8 cellular contexts compared by ENCODE assay signal in the genomic region with DNA sequence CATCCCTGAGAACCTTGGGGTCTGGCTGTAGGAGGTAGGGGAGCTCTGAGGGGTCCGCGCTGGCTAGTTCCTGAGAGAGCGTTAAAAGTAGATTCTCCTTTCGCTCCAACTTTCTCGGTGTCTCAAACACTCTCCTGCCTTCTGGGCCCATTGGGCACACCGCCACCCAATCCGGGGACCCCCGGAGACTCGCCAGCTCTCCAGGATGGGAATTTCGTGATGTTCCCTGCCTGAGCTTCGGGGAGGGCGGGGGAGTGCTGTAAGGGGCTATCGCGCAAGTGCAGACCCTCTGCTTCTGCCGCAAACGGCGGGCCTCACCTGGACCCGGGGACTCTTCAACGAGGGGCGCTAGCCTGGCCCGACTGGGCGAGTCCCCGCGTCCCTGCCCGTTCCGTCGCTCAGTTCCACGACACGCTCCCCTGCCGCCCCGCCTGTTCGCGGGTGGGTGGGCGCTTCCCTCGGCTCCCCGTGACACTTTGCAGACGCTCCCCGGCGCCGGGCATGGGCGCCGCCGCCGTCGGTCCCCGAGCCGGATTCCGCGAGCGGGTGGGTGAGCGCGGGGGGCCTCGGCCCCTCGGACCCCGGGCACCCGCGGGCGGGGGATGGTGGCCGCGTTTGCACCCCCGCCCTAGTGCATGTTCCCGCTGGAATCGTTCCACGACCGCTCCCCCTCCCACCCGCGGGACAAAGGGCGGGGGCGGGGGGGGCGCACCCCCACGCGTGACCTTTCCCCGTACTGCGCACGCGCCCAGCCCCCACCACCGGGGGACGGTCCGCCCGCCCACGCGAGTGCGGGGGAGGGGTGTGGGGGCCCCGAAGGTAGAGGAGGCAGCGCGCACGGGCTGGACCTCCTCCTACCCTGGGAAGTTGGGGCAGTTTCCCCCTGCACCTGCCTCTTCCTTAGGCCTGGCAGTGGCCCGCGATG. TPM values are rescaled to one million over a fixed set of nuclear protein-coding genes. Genes with fewer than 3 reads are reported as not detected.
A peak's percentile ranks its signal among the peaks of the same experiment; 100 is the strongest.
DNase-seq lines count a peak whose midpoint lies in the region; ATAC-seq and TF ChIP-seq lines count a peak whose summit lies in the region.

A gene (plus strand): TSS at position 481 of the 925 bp plus-strand sequence. CDS start 835 bp downstream, outside the sequence.

- BruUV-seq in Calu3 (replicated peaks; lab: Mats Ljungman, UMichigan), result no TSS peak

- H3K4me3 ChIP-seq in fibroblast of the aortic adventitia (ENCODE audit: low read depth, low read length) (peak within 1 kb of the TSS; percentile 80), upper lobe of right lung (peak within 1 kb of the TSS; percentile 75)

- intact Hi-C loops in Calu3 (cut with micrococcal nuclease; ENCODE audit: unreplicated experiment), result no loop called here
- intact Hi-C loops in upper lobe of right lung (cut with DNase I), result no loop called here

- ATAC-seq in HG02678 (IDR thresholded peaks at IDR 0.05; ENCODE audit: unreplicated experiment), result peak; percentile 38
- ATAC-seq in naive B cell (ENCODE audit: low read depth in 2 of 2), result peak; percentile 41 to 49
- peak; percentile 66 for ATAC-seq in upper lobe of right lung
- no peak for ATAC-seq in HG03135 (IDR thresholded peaks at IDR 0.05; ENCODE audit: unreplicated experiment)

- H3K36me3 Mint-ChIP-seq in Calu3 (ENCODE audit: insufficient read depth, unreplicated experiment) (peaks cover 72% of the 10 kb centered on the region), naive B cell (peaks cover 0 to 5% of the 10 kb centered on the region in 2 donors)

- H3K27me3 ChIP-seq in upper lobe of right lung, result no peaks in the 10 kb centered on the region

- H3K4me1 Mint-ChIP-seq in Calu3 (ENCODE audit: low read depth, unreplicated experiment) (peaks cover 17% of the 10 kb centered on the region), naive B cell (peaks cover 49 to 71% (median 59%) of the 10 kb centered on the region in 3 donors)

- H3K9me3 Mint-ChIP-seq in Calu3 (ENCODE audit: low read depth, unreplicated experiment) (no peaks in the 10 kb centered on the region), naive B cell (no peaks in the 10 kb centered on the region)

- H3K27ac ChIP-seq in upper lobe of right lung, result peak within 1 kb of the TSS; percentile 64

- peaks cover 32% of the 10 kb centered on the region for H3K4me1 ChIP-seq in upper lobe of right lung

- CTCF ChIA-PET in Calu3 (lab: Charles Lee), result interaction anchor here (0.6 to 1.2 kb wide), 4 partner anchors 9 to 58 kb away, joined by 3 to 5 read pairs (median 4); no protein-coding TSS in a partner anchor

- H3K27ac Mint-ChIP-seq in Calu3 (ENCODE audit: unreplicated experiment), result peak within 1 kb of the TSS; percentile 81
- peak within 1 kb of the TSS; percentile 87 to 98 (median 94) for H3K27ac Mint-ChIP-seq in naive B cell

- no peaks in the 10 kb centered on the region for H3K27me3 Mint-ChIP-seq in Calu3 (ENCODE audit: unreplicated experiment)
- H3K27me3 Mint-ChIP-seq in naive B cell, result no peaks in the 10 kb centered on the region

- H3K36me3 ChIP-seq in upper lobe of right lung, result peaks cover 13% of the 10 kb centered on the region

- peak; percentile 73 for DNase-seq in Calu3
- DNase-seq in NCI-H748 (lab: John Stamatoyannopoulos, UW; ENCODE audit: unreplicated experiment), result peak; percentile 86
- peak; percentile 27 for DNase-seq in activated gamma-delta T cell (lab: John Stamatoyannopoulos, UW)
- peak; percentile 70 for DNase-seq in fibroblast of the aortic adventitia (ENCODE audit: low read depth)
- DNase-seq in naive B cell, result peak; percentile 67
- DNase-seq in upper lobe of right lung, result peak; percentile 86

- TF ChIP-seq CTCF in Calu3 (IDR thresholded peaks at IDR 0.05; ENCODE audit: unreplicated experiment), result no peak
- no peak for TF ChIP-seq CTCF in fibroblast of the aortic adventitia (IDR thresholded peaks at IDR 0.05; ENCODE audit: insufficient read depth, low read length)
- TF ChIP-seq CTCF in upper lobe of right lung (IDR thresholded peaks at IDR 0.05), result no peak

- no peaks in the 10 kb centered on the region for H3K9me3 ChIP-seq in upper lobe of right lung

- H3K4me3 Mint-ChIP-seq in Calu3 (ENCODE audit: low read depth, unreplicated experiment) (peak within 1 kb of the TSS; percentile 87), naive B cell (peak within 1 kb of the TSS; percentile 91 to 98 (median 97))

RNA-seq across cellular contexts. Expression of the gene that starts here (rescaled TPM):
- 12.7 and 18.3 TPM in 2 replicates for total RNA-seq in Calu3 (2022)
- total RNA-seq in fibroblast of the aortic adventitia (ENCODE audit: low replicate concordance), result 8.5 and 16.0 TPM in 2 replicates
- 10 to 100 TPM in 3 of 6 donors, 1 to 10 TPM in 3; 8.1 to 13.0 (median 9.7) TPM for polyA plus RNA-seq in naive B cell (ENCODE audit: low read depth in 6 of 6)
- 11.1 TPM for total RNA-seq in upper lobe of right lung

Comparison
In these comparisons a context has a peak if more than half of its experiments do, and no peak if none do; other contexts are left out.
1. DNase-seq: peak in every context shown above with its lines; median percentile 86 in NCI-H748; 86 in upper lobe of right lung; 73 in Calu3; 70 in fibroblast of the aortic adventitia; 67 in naive B cell; 27 in activated gamma-delta T cell.